13 cellular contexts compared by ENCODE assay signal in the genomic region with DNA sequence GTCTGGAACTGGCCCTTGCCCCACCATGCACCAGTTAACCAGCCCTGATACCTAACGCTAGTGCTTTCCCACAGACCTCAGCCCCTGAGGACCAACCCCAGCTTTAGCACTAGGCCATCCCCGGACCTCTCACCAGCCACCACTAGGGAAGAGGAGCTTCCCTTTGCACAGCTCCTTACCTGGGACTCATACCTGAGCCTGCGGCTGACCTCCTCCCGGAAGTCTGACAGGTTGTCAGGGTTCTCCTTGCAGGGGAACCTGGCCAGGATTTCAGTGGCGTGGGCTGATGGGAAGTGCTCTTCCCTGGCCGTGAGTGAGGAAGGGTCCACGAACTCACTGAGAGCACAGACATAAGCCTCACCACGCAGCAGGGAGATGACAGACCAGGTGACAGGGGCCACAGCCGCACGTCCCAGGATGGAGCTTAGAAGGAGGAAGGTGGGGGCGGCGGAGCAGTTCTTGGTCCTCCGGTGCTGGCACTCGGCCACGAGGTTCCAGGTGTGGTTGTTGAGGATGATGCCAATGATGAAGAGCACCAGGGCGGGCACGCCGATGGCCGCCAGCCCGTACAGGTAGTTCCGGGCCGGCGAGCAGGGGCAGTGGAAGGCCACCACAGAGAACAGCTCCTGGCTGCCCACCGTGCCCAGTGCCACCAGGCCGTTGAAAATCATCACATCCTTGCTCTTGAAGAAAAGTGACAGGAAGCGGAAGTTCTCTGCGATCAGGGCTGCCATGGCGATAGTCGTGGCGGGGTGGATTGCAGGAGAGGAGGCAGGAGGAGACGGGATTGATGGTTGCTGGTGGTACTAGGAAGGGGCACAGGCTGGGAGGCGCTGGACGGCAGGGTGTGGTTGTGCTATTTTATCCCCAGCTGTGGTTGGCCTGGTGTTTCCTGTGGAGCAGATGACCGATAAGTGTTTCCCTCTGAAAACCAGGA. TPM values are rescaled to one million over a fixed set of nuclear protein-coding genes. Genes with fewer than 3 reads are reported as not detected.
DNase-seq lines count a peak whose midpoint lies in the region; ATAC-seq and TF ChIP-seq lines count a peak whose summit lies in the region.
"Had no signal": no experiment of that assay in that cellular context is flagged by ENCODE, and none has a peak within 500 bp of the region (broad histone marks: within the 10 kb centered on the region; RNA-seq: fewer than 3 reads in every experiment).

No MANE protein-coding gene starts in this region.

- no peak for TF ChIP-seq POLR2A in esophagus squamous epithelium (IDR thresholded peaks at IDR 0.05)

- H3K36me3 ChIP-seq in esophagus squamous epithelium (peaks cover 13 to 60% (median 24%) of the 10 kb centered on the region in 3 donors), rectal smooth muscle tissue (ENCODE audit: control insufficient read depth, insufficient read depth, low read length) (peaks cover 15% of the 10 kb centered on the region)

- DNase-seq in CD4-positive, alpha-beta T cell = no peak
- DNase-seq in RWPE1 (ENCODE audit: low spot score) (no peak), esophagus squamous epithelium (lab: John Stamatoyannopoulos, UW) (no peak), NCI-H1436 (lab: John Stamatoyannopoulos, UW) (no peak)
- DNase-seq: activated effector memory CD4-positive, alpha-beta T cell treated with Interleukin-2 at 50 U/mL for 16 hours; DND-41; NCI-H2171 treated with DMSO at 0.1 percent for 48 hours; stimulated activated CD4-positive, alpha-beta T cell treated with anti-CD3 and anti-CD28 coated beads, Interleukin-15, amount 100 ng/mL, for 24 hours had no signal

- peaks cover 23 to 86% (median 65%) of the 10 kb centered on the region in 3 donors for H3K4me1 ChIP-seq in esophagus squamous epithelium
- H3K4me1 ChIP-seq in rectal smooth muscle tissue (ENCODE audit: control insufficient read depth, insufficient read depth, low read length) = no peaks in the 10 kb centered on the region

- H3K9me3 Mint-ChIP-seq in CD4-positive, alpha-beta T cell = no peaks in the 10 kb centered on the region

- peak overlapping the region; percentile 76 for H3K27ac Mint-ChIP-seq in CD4-positive, alpha-beta T cell

- H3K36me3 Mint-ChIP-seq in CD4-positive, alpha-beta T cell (ENCODE audit: low read depth) = peaks cover 65% of the 10 kb centered on the region

- CTCF ChIA-PET in CD4-positive, alpha-beta T cell (lab: Charles Lee) = interaction anchor here (2.0 kb wide), 1 partner anchor 27 kb away, joined by 6 read pairs; no protein-coding TSS in a partner anchor
- CTCF ChIA-PET in RWPE1 (lab: Yijun Ruan, JAX) = interaction anchor here (0.6 to 2.5 kb wide), 2 partner anchors 34 to 36 kb away, joined by 4 to 11 read pairs; no protein-coding TSS in a partner anchor

- H3K4me3 ChIP-seq in esophagus squamous epithelium = peak overlapping the region in 3 of 4 donors; percentile 67 to 77 (median 73)
- H3K4me3 ChIP-seq in rectal smooth muscle tissue (ENCODE audit: low read length) = peak overlapping the region; percentile 82

- peaks cover 36% of the 10 kb centered on the region for H3K4me1 Mint-ChIP-seq in CD4-positive, alpha-beta T cell (ENCODE audit: low read depth)

- POLR2A ChIA-PET in CD4-positive, alpha-beta T cell (lab: Charles Lee) = no interaction called here
- POLR2A ChIA-PET in RWPE1 (lab: Yijun Ruan, JAX; ENCODE audit: low non-redundant PET) = no interaction called here

- no peaks in the 10 kb centered on the region for H3K9me3 ChIP-seq in CD4-positive, alpha-beta T cell (ENCODE audit: control insufficient read depth, low read length)
- H3K9me3 ChIP-seq in esophagus squamous epithelium = no peaks in the 10 kb centered on the region

- no peak overlapping the region for H3K9ac ChIP-seq in rectal smooth muscle tissue (ENCODE audit: low read length)

- 63 to 87% methylated on average over 3 to 28 of the region's 34 CpGs for WGBS in esophagus squamous epithelium, 2 donors

- no peak overlapping the region for H3K27ac ChIP-seq in CD4-positive, alpha-beta T cell (ENCODE audit: low read depth, low read length)
- H3K27ac ChIP-seq in RWPE1 = peak overlapping the region; percentile 69
- peak overlapping the region; percentile 22 to 94 (median 92) for H3K27ac ChIP-seq in esophagus squamous epithelium
- H3K27ac ChIP-seq in rectal smooth muscle tissue (ENCODE audit: low read depth, low read length) = no peak overlapping the region

- H3K27me3 Mint-ChIP-seq in CD4-positive, alpha-beta T cell = no peaks in the 10 kb centered on the region

- H3K27me3 ChIP-seq in CD4-positive, alpha-beta T cell (ENCODE audit: control insufficient read depth, insufficient read depth, low read length) = no peaks in the 10 kb centered on the region
- H3K27me3 ChIP-seq in esophagus squamous epithelium = peaks cover 0 to 3% (median 0%) of the 10 kb centered on the region in 4 donors
- H3K27me3 ChIP-seq in rectal smooth muscle tissue (ENCODE audit: control insufficient read depth, insufficient read depth, low read length) = no peaks in the 10 kb centered on the region

- intact Hi-C loops in CD4-positive, alpha-beta T cell (cut with DNase I, micrococcal nuclease) = loop anchor here in 1 of 2 experiments (5.0 kb wide), 1 partner anchor 33 kb away; no protein-coding TSS in a partner anchor
- intact Hi-C loops in esophagus squamous epithelium (cut with DNase I) = no loop called here

- ATAC-seq in CD4-positive, alpha-beta T cell (ENCODE audit: poor library complexity) = no peak
- ATAC-seq in HG02759 (IDR thresholded peaks at IDR 0.05; ENCODE audit: unreplicated experiment) = no peak
- no peak for ATAC-seq in GM21576 (IDR thresholded peaks at IDR 0.05; ENCODE audit: unreplicated experiment)
- no peak for ATAC-seq in HG02571 (IDR thresholded peaks at IDR 0.05; ENCODE audit: unreplicated experiment)
- ATAC-seq: left lobe of liver had no signal

- H3K4me3 Mint-ChIP-seq in CD4-positive, alpha-beta T cell = peak overlapping the region; percentile 93

- no peak for TF ChIP-seq CTCF in CD4-positive, alpha-beta T cell (IDR thresholded peaks at IDR 0.05)
- TF ChIP-seq CTCF in RWPE1 (conservative IDR thresholded peaks at IDR 0.05; ENCODE audit: low read depth) (no peak), esophagus squamous epithelium (IDR thresholded peaks at IDR 0.05) (peak in 1 of 6 experiments; percentile 3)

RNA-seq across cellular contexts. Expression of gene CALHM2, which starts 2.7 kb away (rescaled TPM):
- 1 to 10 TPM; 3.1 to 4.0 TPM for total RNA-seq in CD4-positive, alpha-beta T cell
- total RNA-seq in esophagus squamous epithelium = 10 to 100 TPM in 2 of 4 donors, 1 to 10 TPM in 2; 5.0 to 40.1 (median 9.3) TPM

RNA-seq across cellular contexts. Expression of gene CALHM1, which starts 9.2 kb away (rescaled TPM):
- total RNA-seq in CD4-positive, alpha-beta T cell = not detected
- not detected for total RNA-seq in esophagus squamous epithelium
- total RNA-seq: left lobe of liver had no signal

RNA-seq across cellular contexts. Expression of gene CALHM3, which starts 29.6 kb away (rescaled TPM):
- not detected for total RNA-seq in CD4-positive, alpha-beta T cell
- not detected for total RNA-seq in esophagus squamous epithelium
- total RNA-seq: left lobe of liver had no signal

RNA-seq across cellular contexts. Expression of gene NEURL1, which starts 44.0 kb away (rescaled TPM):
- total RNA-seq in CD4-positive, alpha-beta T cell = 1 to 10 TPM in 1 of 2 experiments, under 1 TPM in 1; 0.85 to 1.1 TPM
- total RNA-seq in esophagus squamous epithelium = under 1 TPM in 1 of 4 donors, not detected in 3; 0.19 TPM

RNA-seq across cellular contexts. Expression of gene PDCD11, which starts 53.0 kb away (rescaled TPM):
- total RNA-seq in CD4-positive, alpha-beta T cell = 10 to 100 TPM; 13.3 to 16.4 TPM
- 10 to 100 TPM; 16.7 to 32.6 (median 26.2) TPM for total RNA-seq in esophagus squamous epithelium

Comparison
In these comparisons a context has a peak if more than half of its experiments do, and no peak if none do; other contexts are left out.
1. H3K27ac ChIP-seq: peak in RWPE1 (single experiment) and esophagus squamous epithelium (4 of 4); none in CD4-positive, alpha-beta T cell (single experiment) and rectal smooth muscle tissue (single experiment).